In genomic region chr2:190562121-190562520, GRCh38 we compare ENCODE assay signal across 26 cellular contexts. TPM values are rescaled to one million over a fixed set of nuclear protein-coding genes. Genes with fewer than 3 reads are reported as not detected.
DNase-seq lines count a peak whose midpoint lies in the region; ATAC-seq, FAIRE-seq and TF ChIP-seq lines count a peak whose summit lies in the region.
"Had no signal": no experiment of that assay in that cellular context is flagged by ENCODE, and none has a peak within 500 bp of the region (broad histone marks: within the 10 kb centered on the region; RNA-seq: fewer than 3 reads in every experiment).

No MANE protein-coding gene starts in this region.

- no peak overlapping the region for H2BK5ac ChIP-seq in H1 (ENCODE audit: low read depth, low read length)

- no peak overlapping the region for H3K14ac ChIP-seq in H1 (ENCODE audit: insufficient read length)

- H3K27ac ChIP-seq in HUES48 (ENCODE audit: low read depth, low read length) = peak overlapping the region; percentile 65
- H3K27ac ChIP-seq in H1 (ENCODE audit: low read depth, low read length) = no peak overlapping the region
- H3K27ac ChIP-seq: epithelial cell of prostate, HL-60, prostate gland, SJCRH30 had no signal

- no peak overlapping the region for H4K8ac ChIP-seq in H1 (ENCODE audit: extremely low read depth, insufficient read depth, low read length)

- TF ChIP-seq EP300 in H1 (IDR thresholded peaks at IDR 0.05; ENCODE audit: borderline replicate concordance in 1 of 2, low read depth in 2 of 2, low read length in 2 of 2) = no peak

- H3K4me2 ChIP-seq in H1 (ENCODE audit: insufficient read depth in 1 of 2, low read depth in 2 of 2, low read length in 2 of 2) = peak overlapping the region in 1 of 2 experiments; percentile 22; a peak in 1 of 4 replicates

- H3K79me1 ChIP-seq in H1 (ENCODE audit: low read depth, low read length) = no peaks in the 10 kb centered on the region

- no peaks in the 10 kb centered on the region for H3K36me3 ChIP-seq in HUES48 (ENCODE audit: control insufficient read depth, insufficient read depth, low read length)
- H3K36me3 ChIP-seq in H1 (ENCODE audit: control insufficient read depth in 2 of 4, insufficient read depth in 4 of 4, low read length in 3 of 4) = no peaks in the 10 kb centered on the region
- H3K36me3 ChIP-seq: prostate gland, SJCRH30 had no signal

- H2BK12ac ChIP-seq in H1 (ENCODE audit: low read depth, low read length) = no peak overlapping the region

- H2AFZ ChIP-seq in H1 (ENCODE audit: low read length) = no peak overlapping the region

- no peak overlapping the region for H3K23ac ChIP-seq in H1 (ENCODE audit: insufficient read length)

- H3K9me3 ChIP-seq in HUES48 (ENCODE audit: control insufficient read depth, insufficient read depth, low read length) (no peaks in the 10 kb centered on the region), H1 (ENCODE audit: insufficient read depth in 2 of 2, low read depth in 1 of 2, low read length in 1 of 2) (no peaks in the 10 kb centered on the region)
- H3K9me3 ChIP-seq: prostate gland had no signal

- CTCF ChIA-PET in H1 (lab: Charles Lee; ENCODE audit: partially characterized antibody) = interaction anchor here (0.9 to 1.4 kb wide), 5 partner anchors 12 to 119 kb away, joined by 3 to 4 read pairs (median 4); no protein-coding TSS in a partner anchor

- H4K5ac ChIP-seq in H1 (ENCODE audit: insufficient read length, low read depth, low read length) = no peak overlapping the region

- H3K18ac ChIP-seq in H1 (ENCODE audit: extremely low read depth, low read length) = no peak overlapping the region

- peak; percentile 6 to 26 for DNase-seq in NCI-H524 (lab: John Stamatoyannopoulos, UW)
- no peak for DNase-seq in NCI-H524 treated with DMSO at 0.1 percent for 48 hours (lab: John Stamatoyannopoulos, UW)
- no peak for DNase-seq in H1 (ENCODE audit: low read depth in 1 of 2, low spot score in 2 of 2)
- DNase-seq in pons (ENCODE audit: low spot score) = peak; percentile 26
- DNase-seq in NOMO-1 treated with dmso at 0.1 percent for 144 hours (lab: John Stamatoyannopoulos, UW; ENCODE audit: unreplicated experiment) = no peak
- DNase-seq in activated T-cell treated with anti-CD3 and anti-CD28 coated beads, Interleukin-2, amount 50 U/mL, for 48 hours = no peak
- DNase-seq: activated CD4-positive, alpha-beta memory T cell treated with anti-CD3 and anti-CD28 coated beads, Interleukin-2, amount 10 ng/mL, durations not matched to agents 7 days and 5 days; activated CD4-positive, alpha-beta T cell treated with anti-CD3 and anti-CD28 coated beads for 1 hour; activated CD8-positive, alpha-beta memory T cell treated with anti-CD3 and anti-CD28 coated beads, Interleukin-2, amount 50 U/mL, for 48 hours; CD4-positive, alpha-beta memory T cell; HCEC 1CT; NCI-H1694; NCI-H748 treated with DMSO at 0.1 percent for 48 hours; stimulated activated naive CD4-positive, alpha-beta T cell treated with Interleukin-2 at 50 U/mL for 16 hours; T-cell had no signal

- whole genome bisulfite sequencing in H1 (ENCODE audit: extremely low coverage in 1 of 2, insufficient coverage in 1 of 2, insufficient read length in 1 of 2, insufficient replicate concordance in 2 of 2, low coverage in 1 of 2, low lambda C conversion rate in 2 of 2, missing lambda C conversion rate in 1 of 2), 2 experiments = 31% methylated on average over 2 of the region's 2 CpGs; no CpG with 5 or more reads in 1 of the 2 experiments

- no peak for TF ChIP-seq RAD21 in H1 (IDR thresholded peaks at IDR 0.05 in 1 of 2, conservative IDR thresholded peaks at IDR 0.05 in 1 of 2; ENCODE audit: low read depth in 2 of 2, low read length in 2 of 2)

- TF ChIP-seq POLR2A in H1 (IDR thresholded peaks at IDR 0.05; ENCODE audit: control extremely low read depth in 1 of 2, low read depth in 2 of 2, low read length in 2 of 2) = no peak

- H2AK5ac ChIP-seq in H1 (ENCODE audit: low read depth, low read length) = no peak overlapping the region

- no peak overlapping the region for H3K4me3 ChIP-seq in HUES48 (ENCODE audit: low read depth, low read length)
- H3K4me3 ChIP-seq in H1 (ENCODE audit: extremely low read depth in 1 of 4, insufficient read depth in 2 of 4, low read depth in 3 of 4, low read length in 4 of 4) = no peak overlapping the region
- H3K4me3 ChIP-seq: prostate gland, SJCRH30 had no signal

- H2BK120ac ChIP-seq in H1 (replicated peaks; ENCODE audit: low read depth, low read length) = no peak overlapping the region

- no peak overlapping the region for H2BK20ac ChIP-seq in H1 (ENCODE audit: low read length)

- H3K9ac ChIP-seq in HUES48 (ENCODE audit: low read depth, low read length) (no peak overlapping the region), H1 (replicated peaks in 1 of 4; ENCODE audit: extremely low read depth in 1 of 4, low read depth in 3 of 4, low read length in 3 of 4) (no peak overlapping the region)

- peaks cover 11% of the 10 kb centered on the region for H3K4me1 ChIP-seq in HUES48 (ENCODE audit: control insufficient read depth, insufficient read depth, low read length)
- H3K4me1 ChIP-seq in H1 (replicated peaks in 1 of 4; ENCODE audit: control insufficient read depth in 3 of 4, insufficient read depth in 4 of 4, low read length in 3 of 4) = peaks cover 0 to 6% (median 4%) of the 10 kb centered on the region in 4 experiments; a peak in 4 of 7 replicates
- H3K4me1 ChIP-seq: prostate gland, SJCRH30 had no signal

- TF ChIP-seq CTCF in H1 (IDR thresholded peaks at IDR 0.05; ENCODE audit: control extremely low read depth in 1 of 3, insufficient read depth in 1 of 3, low read depth in 1 of 3, low read length in 3 of 3) = no peak

- H3K79me2 ChIP-seq in H1 (ENCODE audit: control insufficient read depth in 1 of 2, insufficient read depth in 2 of 2, low read length in 2 of 2) = no peaks in the 10 kb centered on the region

- no peaks in the 10 kb centered on the region for H4K20me1 ChIP-seq in H1 (replicated peaks in 1 of 2; ENCODE audit: control insufficient read depth in 1 of 2, insufficient read depth in 2 of 2, low read length in 2 of 2)

- H3K27me3 ChIP-seq in HUES48 (ENCODE audit: control insufficient read depth, insufficient read depth, low read length) (no peaks in the 10 kb centered on the region), H1 (replicated peaks in 1 of 4; ENCODE audit: control insufficient read depth in 3 of 4, extremely low read depth in 1 of 4, insufficient read depth in 3 of 4, low read length in 3 of 4) (no peaks in the 10 kb centered on the region)
- H3K27me3 ChIP-seq: SJCRH30 had no signal

- no peaks in the 10 kb centered on the region for H3K23me2 ChIP-seq in H1 (ENCODE audit: low read depth, low read length)

- no peak overlapping the region for H3K4ac ChIP-seq in H1 (replicated peaks; ENCODE audit: insufficient read length, low read depth, low read length)

- POLR2A ChIA-PET in H1 (lab: Charles Lee; ENCODE audit: partially characterized antibody) = interaction anchor here (0.7 kb wide), 1 partner anchor 44 kb away, joined by 3 read pairs; no protein-coding TSS in a partner anchor

- no peak overlapping the region for H2BK15ac ChIP-seq in H1 (ENCODE audit: low read length)

- H4K91ac ChIP-seq in H1 (replicated peaks; ENCODE audit: insufficient read length, low read length) = no peak overlapping the region

- H3K56ac ChIP-seq in H1 (replicated peaks; ENCODE audit: insufficient read length, low read depth, low read length) = no peak overlapping the region

- FAIRE-seq in H1 (lab: Jason Lieb, UNC) = peak; percentile 62
- FAIRE-seq: G401.6, RCC 7860, TTC549, urothelium cell line had no signal

- no peak for ATAC-seq in HG03439 (IDR thresholded peaks at IDR 0.05; ENCODE audit: unreplicated experiment)
- ATAC-seq: activated T-helper 17 cell treated with anti-CD3 and anti-CD28 coated beads, Interleukin-2, amount 50 U/mL, for 72 hours; T-cell had no signal

TF ChIP-seq in H1, 55 proteins besides CTCF, POLR2A, EP300 and RAD21:
- TF ChIP-seq YY1 (IDR thresholded peaks at IDR 0.05; ENCODE audit: low read depth, low read length) = peak; percentile 23; the same call in 1 of the 2 replicates
- no peak for TF ChIP-seq POLR2AphosphoS5 (IDR thresholded peaks at IDR 0.05; ENCODE audit: low read depth, low read length)

RNA-seq across cellular contexts. Expression of gene NEMP2, which starts 27.6 kb away (rescaled TPM):
- 3.6 and 5.3 TPM in 2 replicates for total RNA-seq in H1 (2021; fragmentation: NEBNext Ultra II Directional; extraction: Animal tissue kit (Norgen Biotek cat#: 25700))
- polyA plus RNA-seq in H1 (2011; rRNA removed) = 2.0 and 3.1 TPM in 2 replicates
- polyA plus RNA-seq in H1 (2011; cell fraction: cytosol; rRNA removed) = 3.8 TPM
- polyA plus RNA-seq in H1 (2011; cell fraction: nucleus; rRNA removed) = 1.8 TPM
- 2.0 to 3.5 TPM (median 2.8 TPM) in 4 replicates for polyA plus RNA-seq in H1 (2012, experiment 1 of 2)
- polyA plus RNA-seq in H1 (2012, experiment 2 of 2) = 0.24 TPM
- polyA plus RNA-seq in H1 (2013, experiment 1 of 2) = 2.0 TPM
- 2.3 TPM for polyA plus RNA-seq in H1 (2013, experiment 2 of 2)
- 6.6 and 7.6 TPM in 2 replicates for polyA minus RNA-seq in H1 (2011; rRNA and poly(A)+ RNA removed)
- 3.3 TPM for polyA minus RNA-seq in H1 (2011; cell fraction: cytosol; rRNA and poly(A)+ RNA removed)
- polyA minus RNA-seq in H1 (2011; cell fraction: nucleus; rRNA and poly(A)+ RNA removed) = 13.8 TPM

Comparison
In these comparisons a context has a peak if more than half of its experiments do, and no peak if none do; other contexts are left out.
1. DNase-seq: peak in NCI-H524 (2 of 2) and pons (single experiment); none in NCI-H524 treated with DMSO at 0.1 percent for 48 hours (single experiment), H1 (0 of 2), NOMO-1 treated with dmso at 0.1 percent for 144 hours (single experiment) and activated T-cell treated with anti-CD3 and anti-CD28 coated beads, Interleukin-2, amount 50 U/mL, for 48 hours (0 of 2).